In genomic region chr7:28187012-28187411, GRCh38 we compare ENCODE assay signal across 26 cellular contexts.
"Had no signal": no experiment of that assay in that cellular context is flagged by ENCODE, and none has a peak within 500 bp of the region (broad histone marks: within the 10 kb centered on the region; RNA-seq: fewer than 3 reads in every experiment).

No MANE protein-coding gene starts in this region.

- H3K9me3 Mint-ChIP-seq: naive thymus-derived CD4-positive, alpha-beta T cell; natural killer cell; nephron; neural progenitor cell; stimulated activated effector memory CD8-positive, alpha-beta T cell treated with anti-CD3 and anti-CD28 coated beads, Interleukin-12 subunit alpha, Interleukin-12 subunit beta, amount 100 ng/mL, for 72 hours; stimulated activated naive CD8-positive, alpha-beta T cell treated with anti-CD3 and anti-CD28 coated beads, Interleukin-15, Interleukin-2, amounts not matched to agents 100 ng/mL and 50 ng/mL, for 24 hours had no signal

- H3K9ac ChIP-seq: neural progenitor cell had no signal

- H3K27me3 ChIP-seq: ovary, right lobe of liver, sigmoid colon, tibial nerve, upper lobe of left lung, vagina had no signal

- ATAC-seq: naive thymus-derived CD4-positive, alpha-beta T cell; natural killer cell; right cardiac atrium; right lobe of liver; stimulated activated effector memory CD8-positive, alpha-beta T cell treated with anti-CD3 and anti-CD28 coated beads, Interleukin-12 subunit alpha, Interleukin-12 subunit beta, amount 100 ng/mL, for 72 hours; stimulated activated naive B cell treated with anti-CD40 and anti-IgM and Interleukin-4, amounts not matched to agents 10 μg/mL and 1 μg/mL and 100 μg/mL, for 72 hours had no signal

- H3K36me3 ChIP-seq: neural progenitor cell, ovary, prostate gland, right lobe of liver, sigmoid colon, stomach, tibial nerve, upper lobe of left lung, vagina had no signal

- H3K27ac ChIP-seq: neural progenitor cell, ovary, prostate gland, right lobe of liver, sigmoid colon, stomach, tibial nerve, upper lobe of left lung, vagina had no signal

- H3K9me3 ChIP-seq: ovary, prostate gland, right lobe of liver, sigmoid colon, stomach, tibial nerve, upper lobe of left lung, vagina had no signal

- H3K27ac Mint-ChIP-seq: naive thymus-derived CD4-positive, alpha-beta T cell; natural killer cell; nephron; neural progenitor cell; stimulated activated effector memory CD8-positive, alpha-beta T cell treated with anti-CD3 and anti-CD28 coated beads, Interleukin-12 subunit alpha, Interleukin-12 subunit beta, amount 100 ng/mL, for 72 hours; stimulated activated naive B cell treated with anti-CD40 and anti-IgM and Interleukin-4, amounts not matched to agents 10 μg/mL and 1 μg/mL and 100 μg/mL, for 72 hours; stimulated activated naive CD8-positive, alpha-beta T cell treated with anti-CD3 and anti-CD28 coated beads, Interleukin-15, Interleukin-2, amounts not matched to agents 100 ng/mL and 50 ng/mL, for 24 hours had no signal

- DNase-seq: naive thymus-derived CD4-positive, alpha-beta T cell; natural killer cell; occipital lobe; ovary; retina; right cardiac atrium; right lobe of liver; sigmoid colon; small intestine; stimulated activated CD4-positive, alpha-beta T cell treated with anti-CD3 and anti-CD28 coated beads, Interleukin-15, amount 100 ng/mL, for 24 hours; stimulated activated CD4-positive, alpha-beta T cell treated with anti-CD3 and anti-CD28 coated beads, Interleukin-2, amount 100 ng/mL, for 24 hours; stimulated activated CD4-positive, alpha-beta T cell treated with anti-CD3 and anti-CD28 coated beads, Interleukin-2, amount 100 ng/mL, for 48 hours; stimulated activated CD4-positive, alpha-beta T cell treated with anti-CD3 and anti-CD28 coated beads, Interleukin-4, amount 100 ng/mL, for 24 hours; stimulated activated naive B cell treated with anti-CD40 and anti-IgM and Interleukin-4, amounts not matched to agents 10 μg/mL and 1 μg/mL and 100 μg/mL, for 72 hours; stimulated activated naive CD4-positive, alpha-beta T cell treated with Interleukin-2 at 50 U/mL for 16 hours; stomach; trophoblast cell; upper lobe of left lung had no signal

- H3K4me3 ChIP-seq: neural progenitor cell, ovary, prostate gland, right lobe of liver, sigmoid colon, stomach, tibial nerve, upper lobe of left lung, vagina had no signal

- H3K4me1 ChIP-seq: neural progenitor cell, prostate gland, right lobe of liver, upper lobe of left lung had no signal

- FAIRE-seq: small intestine, urothelium cell line had no signal

- H3K36me3 Mint-ChIP-seq: naive thymus-derived CD4-positive, alpha-beta T cell; natural killer cell; neural progenitor cell; stimulated activated effector memory CD8-positive, alpha-beta T cell treated with anti-CD3 and anti-CD28 coated beads, Interleukin-12 subunit alpha, Interleukin-12 subunit beta, amount 100 ng/mL, for 72 hours had no signal

- H3K4me2 ChIP-seq: neural progenitor cell had no signal

- H2AFZ ChIP-seq: neural progenitor cell had no signal
